9 cellular contexts compared by ENCODE assay signal in genomic region chr1:151056574-151056973, GRCh38. TPM values are rescaled to one million over a fixed set of nuclear protein-coding genes. Genes with fewer than 3 reads are reported as not detected.
DNase-seq lines count a peak whose midpoint lies in the region; ATAC-seq, FAIRE-seq and TF ChIP-seq lines count a peak whose summit lies in the region.
"Had no signal": no experiment of that assay in that cellular context is flagged by ENCODE, and none has a peak within 500 bp of the region (broad histone marks: within the 10 kb centered on the region; RNA-seq: fewer than 3 reads in every experiment).

No MANE protein-coding gene starts in this region.

- no peak overlapping the region for H2AK5ac ChIP-seq in H9 (ENCODE audit: insufficient read length, low read length)

- H3K4me1 Mint-ChIP-seq in H9: peaks cover 32 to 36% of the 10 kb centered on the region in 2 experiments
- peaks cover 57% of the 10 kb centered on the region for H3K4me1 Mint-ChIP-seq in activated CD8-positive, alpha-beta T cell treated with anti-CD3 and anti-CD28 coated beads for 36 hours (ENCODE audit: low read depth)
- H3K4me1 Mint-ChIP-seq in stimulated activated memory B cell treated with anti-CD40 and anti-IgM and Interleukin-4, amounts not matched to agents 10 μg/mL and 1 μg/mL and 100 μg/mL, for 72 hours: peaks cover 66% of the 10 kb centered on the region

- no peak overlapping the region for H3K18ac ChIP-seq in H9 (ENCODE audit: insufficient read length, low read depth, low read length)

- H2AFZ ChIP-seq in H9 (ENCODE audit: low read length) (no peak overlapping the region), keratinocyte (ENCODE audit: control insufficient read depth, low read length) (no peak overlapping the region)

- POLR2A ChIA-PET in activated CD8-positive, alpha-beta T cell treated with anti-CD3 and anti-CD28 coated beads for 36 hours (lab: Charles Lee): interaction anchor here (0.8 to 5.5 kb wide), 4 partner anchors 8 to 41 kb away, joined by 3 to 40 read pairs (median 13); partner anchors contain the start of genes C1orf56 and GABPB2

- peaks cover 40 to 56% of the 10 kb centered on the region in 2 experiments for H3K36me3 ChIP-seq in keratinocyte (ENCODE audit: control insufficient read depth in 2 of 2, extremely low read depth in 1 of 2, insufficient read depth in 2 of 2, low read length in 2 of 2)

- peak overlapping the region in 2 of 3 experiments; percentile 2 to 23; a peak in 1 of 7 replicates for H3K27ac Mint-ChIP-seq in H9
- peak overlapping the region; percentile 95 for H3K27ac Mint-ChIP-seq in activated CD8-positive, alpha-beta T cell treated with anti-CD3 and anti-CD28 coated beads for 36 hours
- peak overlapping the region; percentile 90 for H3K27ac Mint-ChIP-seq in stimulated activated memory B cell treated with anti-CD40 and anti-IgM and Interleukin-4, amounts not matched to agents 10 μg/mL and 1 μg/mL and 100 μg/mL, for 72 hours

- no peaks in the 10 kb centered on the region for H3K27me3 Mint-ChIP-seq in H9 (ENCODE audit: low read depth)
- H3K27me3 Mint-ChIP-seq in activated CD8-positive, alpha-beta T cell treated with anti-CD3 and anti-CD28 coated beads for 36 hours: no peaks in the 10 kb centered on the region
- H3K27me3 Mint-ChIP-seq in stimulated activated memory B cell treated with anti-CD40 and anti-IgM and Interleukin-4, amounts not matched to agents 10 μg/mL and 1 μg/mL and 100 μg/mL, for 72 hours: no peaks in the 10 kb centered on the region

- no peak overlapping the region for H4K5ac ChIP-seq in H9 (ENCODE audit: insufficient read length, low read depth, low read length)

- H3K4me3 ChIP-seq in keratinocyte (ENCODE audit: control insufficient read depth in 2 of 3, extremely low read depth in 1 of 3, insufficient read depth in 2 of 3, low read depth in 1 of 3, low read length in 3 of 3): peak overlapping the region in 2 of 3 experiments; percentile 26 to 47
- H3K4me3 ChIP-seq: lung had no signal

- H2BK120ac ChIP-seq in H9 (ENCODE audit: low read depth, low read length, poor library complexity, severe bottlenecking): no peak overlapping the region

- H4K8ac ChIP-seq in H9 (replicated peaks; ENCODE audit: insufficient read length, low read depth, low read length): no peak overlapping the region

- H3K4me2 ChIP-seq in H9 (ENCODE audit: insufficient read depth, insufficient read length, low read length) (no peak overlapping the region), keratinocyte (ENCODE audit: control insufficient read depth, extremely low read depth, insufficient read depth, low read depth, low read length) (peak overlapping the region; percentile 77)

- FAIRE-seq in keratinocyte (lab: Jason Lieb, UNC): no peak

- H3K9me3 ChIP-seq in H9 (ENCODE audit: control insufficient read depth, low read depth, low read length) (no peaks in the 10 kb centered on the region), keratinocyte (ENCODE audit: control insufficient read depth, low read depth, low read length) (no peaks in the 10 kb centered on the region)

- dilution Hi-C loops in keratinocyte (cut with MboI; ENCODE audit: extremely low pct_ligation_motif_present, low sequenced_read_pairs): no loop called here

- H3K9me1 ChIP-seq in keratinocyte (ENCODE audit: control insufficient read depth, extremely low read depth, insufficient read depth, low read length): peaks cover 17% of the 10 kb centered on the region

- peaks cover 23 to 65% (median 58%) of the 10 kb centered on the region in 3 experiments for H3K36me3 Mint-ChIP-seq in H9 (ENCODE audit: insufficient read depth in 1 of 3, low read depth in 3 of 3)
- H3K36me3 Mint-ChIP-seq in activated CD8-positive, alpha-beta T cell treated with anti-CD3 and anti-CD28 coated beads for 36 hours (ENCODE audit: low read depth): peaks cover 69% of the 10 kb centered on the region
- peaks cover 70% of the 10 kb centered on the region for H3K36me3 Mint-ChIP-seq in stimulated activated memory B cell treated with anti-CD40 and anti-IgM and Interleukin-4, amounts not matched to agents 10 μg/mL and 1 μg/mL and 100 μg/mL, for 72 hours

- H3K4me1 ChIP-seq in H9 (ENCODE audit: insufficient read depth, low read length) (peaks cover 7% of the 10 kb centered on the region; the same call in 1 of the 2 replicates), keratinocyte (ENCODE audit: control insufficient read depth, extremely low read depth, insufficient read depth, low read length) (peaks cover 55% of the 10 kb centered on the region)

- no CpG with 5 or more reads among the region's 3 CpGs for WGBS in H9 (ENCODE audit: extremely low coverage, insufficient read length, low lambda C conversion rate)

- H3K9ac ChIP-seq in H9 (ENCODE audit: extremely low read depth, insufficient read length, low read length): no peak overlapping the region
- H3K9ac ChIP-seq in keratinocyte (ENCODE audit: control insufficient read depth, extremely low read depth, insufficient read depth, low read length): peak overlapping the region; percentile 22

- no peak overlapping the region for H3K56ac ChIP-seq in H9 (ENCODE audit: insufficient read length, low read depth, low read length)

- ATAC-seq in activated CD8-positive, alpha-beta T cell treated with anti-CD3 and anti-CD28 coated beads for 36 hours: no peak
- no peak for ATAC-seq in stimulated activated memory B cell treated with anti-CD40 and anti-IgM and Interleukin-4, amounts not matched to agents 10 μg/mL and 1 μg/mL and 100 μg/mL, for 72 hours
- ATAC-seq in GM19328 (IDR thresholded peaks at IDR 0.05; ENCODE audit: unreplicated experiment): no peak

- H2BK15ac ChIP-seq in H9 (ENCODE audit: low read depth, low read length): no peak overlapping the region

- no peak overlapping the region for H3K14ac ChIP-seq in H9 (ENCODE audit: insufficient read depth, low read length)

- H2BK5ac ChIP-seq in H9 (ENCODE audit: insufficient read length, low read length): no peak overlapping the region

- H3K23me2 ChIP-seq in H9 (ENCODE audit: insufficient read length, low read depth, low read length, poor library complexity, severe bottlenecking): peaks cover 22% of the 10 kb centered on the region

- no peak overlapping the region for H2BK12ac ChIP-seq in H9 (ENCODE audit: insufficient read length, low read depth, low read length)

- peaks cover 19% of the 10 kb centered on the region; the same call in 1 of the 2 replicates for H3K79me2 ChIP-seq in H9 (ENCODE audit: insufficient read depth, low read length)
- H3K79me2 ChIP-seq in keratinocyte (ENCODE audit: control insufficient read depth, insufficient read depth, low read length): peaks cover 61% of the 10 kb centered on the region

- H3K4ac ChIP-seq in H9 (ENCODE audit: low read depth, low read length): no peak overlapping the region

- no peak overlapping the region for H3K23ac ChIP-seq in H9 (ENCODE audit: insufficient read length, low read depth, low read length)

- TF ChIP-seq CTCF in H9 (conservative IDR thresholded peaks at IDR 0.05): no peak
- TF ChIP-seq CTCF in activated CD8-positive, alpha-beta T cell treated with anti-CD3 and anti-CD28 coated beads for 36 hours (IDR thresholded peaks at IDR 0.05): no peak
- no peak for TF ChIP-seq CTCF in keratinocyte (optimal IDR thresholded peaks at IDR 0.05 in 1 of 3, IDR thresholded peaks at IDR 0.05 in 1 of 3, conservative IDR thresholded peaks at IDR 0.05 in 1 of 3; ENCODE audit: extremely low read depth in 1 of 3, insufficient read depth in 2 of 3, low read length in 3 of 3)

- peak overlapping the region in 1 of 2 experiments; percentile 98; a peak in 3 of 5 replicates for H3K4me3 Mint-ChIP-seq in H9
- peak overlapping the region; percentile 96 for H3K4me3 Mint-ChIP-seq in activated CD8-positive, alpha-beta T cell treated with anti-CD3 and anti-CD28 coated beads for 36 hours
- peak overlapping the region; percentile 86 for H3K4me3 Mint-ChIP-seq in stimulated activated memory B cell treated with anti-CD40 and anti-IgM and Interleukin-4, amounts not matched to agents 10 μg/mL and 1 μg/mL and 100 μg/mL, for 72 hours

- no peak overlapping the region for H2BK20ac ChIP-seq in H9 (ENCODE audit: low read depth, low read length, poor library complexity, severe bottlenecking)

- H4K20me1 ChIP-seq in H9 (ENCODE audit: control insufficient read depth, insufficient read depth, insufficient read length) (no peaks in the 10 kb centered on the region), keratinocyte (ENCODE audit: control insufficient read depth, extremely low read depth, insufficient read depth, low read length) (peaks cover 25% of the 10 kb centered on the region)

- no peaks in the 10 kb centered on the region for H3K9me3 Mint-ChIP-seq in H9
- no peaks in the 10 kb centered on the region for H3K9me3 Mint-ChIP-seq in activated CD8-positive, alpha-beta T cell treated with anti-CD3 and anti-CD28 coated beads for 36 hours
- no peaks in the 10 kb centered on the region for H3K9me3 Mint-ChIP-seq in stimulated activated memory B cell treated with anti-CD40 and anti-IgM and Interleukin-4, amounts not matched to agents 10 μg/mL and 1 μg/mL and 100 μg/mL, for 72 hours

- no peak overlapping the region for H4K91ac ChIP-seq in H9 (ENCODE audit: insufficient read length, low read depth, low read length)

- no peak overlapping the region for H3T11ph ChIP-seq in H9 (ENCODE audit: low read length)

- H3K79me1 ChIP-seq in H9 (ENCODE audit: insufficient read depth, low read depth, low read length, poor library complexity, severe bottlenecking): peaks cover 12% of the 10 kb centered on the region

- H3K27me3 ChIP-seq in H9 (ENCODE audit: insufficient read depth, low read length): no peaks in the 10 kb centered on the region
- no peaks in the 10 kb centered on the region for H3K27me3 ChIP-seq in keratinocyte (ENCODE audit: control insufficient read depth, extremely low read depth, insufficient read depth, low read length)

- intact Hi-C loops in activated CD8-positive, alpha-beta T cell treated with anti-CD3 and anti-CD28 coated beads for 36 hours (cut with micrococcal nuclease): loop anchor here (5.0 kb wide), 1 partner anchor 34 kb away; no protein-coding TSS in a partner anchor

- no peak overlapping the region for H3K27ac ChIP-seq in H9 (ENCODE audit: insufficient read length, low read depth, low read length)
- H3K27ac ChIP-seq in keratinocyte (ENCODE audit: control insufficient read depth, insufficient read depth, low read length): peak overlapping the region; percentile 44

- DNase-seq in H9 (no peak), keratinocyte (ENCODE audit: low read depth, low spot score) (no peak), glomerular visceral epithelial cell (ENCODE audit: extremely low spot score) (no peak), NCI-H1694 (lab: John Stamatoyannopoulos, UW) (no peak), NCI-H187 (lab: John Stamatoyannopoulos, UW) (no peak)
- no peak for DNase-seq in activated CD8-positive, alpha-beta T cell treated with anti-CD3 and anti-CD28 coated beads for 36 hours

- CTCF ChIA-PET in activated CD8-positive, alpha-beta T cell treated with anti-CD3 and anti-CD28 coated beads for 36 hours (lab: Charles Lee): interaction anchor here (0.6 to 6.5 kb wide), 5 partner anchors 9 to 101 kb away, joined by 3 to 40 read pairs (median 4); partner anchors contain the start of genes C1orf56 and GABPB2

RNA-seq across cellular contexts. Expression of gene CDC42SE1, which starts 2.8 kb away (rescaled TPM):
- total RNA-seq in H9 (2021): 83.9 and 87.3 TPM in 2 replicates
- 10 to 100 TPM; 86.5 to 92.8 TPM for total RNA-seq in activated CD8-positive, alpha-beta T cell treated with anti-CD3 and anti-CD28 coated beads for 36 hours
- 127 to 151 TPM (median 138 TPM) in 3 replicates for polyA plus RNA-seq in keratinocyte
- polyA plus RNA-seq in keratinocyte (2011; ENCODE audit: low read depth): 46.3 TPM
- polyA plus RNA-seq in keratinocyte (2011; cell fraction: cytosol; rRNA removed): 85.3 and 114 TPM in 2 replicates
- 210 and 233 TPM in 2 replicates for polyA plus RNA-seq in keratinocyte (2011; cell fraction: nucleus; rRNA removed)
- 95.9 and 137 TPM in 2 replicates for polyA plus RNA-seq in keratinocyte (2012; ENCODE audit: low replicate concordance)
- 80.7 to 144 TPM (median 119 TPM) in 3 replicates for polyA minus RNA-seq in keratinocyte
- polyA minus RNA-seq in keratinocyte (2011; cell fraction: cytosol; rRNA and poly(A)+ RNA removed): 98.6 TPM
- 51.4 and 81.9 TPM in 2 replicates for polyA minus RNA-seq in keratinocyte (2011; cell fraction: nucleus; rRNA and poly(A)+ RNA removed)

RNA-seq across cellular contexts. Expression of gene MLLT11, which starts 3.6 kb away (rescaled TPM):
- total RNA-seq in H9 (2021): 13.0 and 13.2 TPM in 2 replicates
- total RNA-seq in activated CD8-positive, alpha-beta T cell treated with anti-CD3 and anti-CD28 coated beads for 36 hours: 1 to 10 TPM; 4.2 to 4.8 TPM
- polyA plus RNA-seq in keratinocyte: 8.8 to 16.4 TPM (median 10.8 TPM) in 3 replicates
- polyA plus RNA-seq in keratinocyte (2011; ENCODE audit: low read depth): 2.5 TPM
- 13.3 and 18.1 TPM in 2 replicates for polyA plus RNA-seq in keratinocyte (2011; cell fraction: cytosol; rRNA removed)
- polyA plus RNA-seq in keratinocyte (2011; cell fraction: nucleus; rRNA removed): 9.2 and 11.2 TPM in 2 replicates
- polyA plus RNA-seq in keratinocyte (2012; ENCODE audit: low replicate concordance): 6.4 and 7.7 TPM in 2 replicates
- 3.6 to 7.1 TPM (median 4.4 TPM) in 3 replicates for polyA minus RNA-seq in keratinocyte
- 5.2 TPM for polyA minus RNA-seq in keratinocyte (2011; cell fraction: cytosol; rRNA and poly(A)+ RNA removed)
- 1.7 and 3.3 TPM in 2 replicates for polyA minus RNA-seq in keratinocyte (2011; cell fraction: nucleus; rRNA and poly(A)+ RNA removed)

RNA-seq across cellular contexts. Expression of gene C1orf56, which starts 9.0 kb away (rescaled TPM):
- 3.6 and 4.8 TPM in 2 replicates for total RNA-seq in H9 (2021)
- 1 to 10 TPM; 1.4 to 1.9 TPM for total RNA-seq in activated CD8-positive, alpha-beta T cell treated with anti-CD3 and anti-CD28 coated beads for 36 hours
- polyA plus RNA-seq in keratinocyte: 0.26 to 0.40 TPM (median 0.39 TPM) in 3 replicates
- polyA plus RNA-seq in keratinocyte (2011; ENCODE audit: low read depth): 0.54 TPM
- polyA plus RNA-seq in keratinocyte (2011; cell fraction: cytosol; rRNA removed): 0.27 and 0.64 TPM in 2 replicates
- 0.47 and 0.71 TPM in 2 replicates for polyA plus RNA-seq in keratinocyte (2011; cell fraction: nucleus; rRNA removed)
- polyA plus RNA-seq in keratinocyte (2012; ENCODE audit: low replicate concordance): 1.2 and 3.7 TPM in 2 replicates
- polyA minus RNA-seq in keratinocyte: 0.26 to 2.3 TPM in 2 of 3 replicates, not detected in the other
- polyA minus RNA-seq in keratinocyte (2011; cell fraction: cytosol; rRNA and poly(A)+ RNA removed): not detected
- 0.21 and 0.78 TPM in 2 replicates for polyA minus RNA-seq in keratinocyte (2011; cell fraction: nucleus; rRNA and poly(A)+ RNA removed)

RNA-seq across cellular contexts. Expression of gene GABPB2, which starts 14.0 kb away (rescaled TPM):
- 3.8 and 4.1 TPM in 2 replicates for total RNA-seq in H9 (2021)
- total RNA-seq in activated CD8-positive, alpha-beta T cell treated with anti-CD3 and anti-CD28 coated beads for 36 hours: 10 to 100 TPM; 17.5 to 19.3 TPM
- 11.5 to 13.3 TPM (median 11.8 TPM) in 3 replicates for polyA plus RNA-seq in keratinocyte
- polyA plus RNA-seq in keratinocyte (2011; ENCODE audit: low read depth): 8.4 TPM
- polyA plus RNA-seq in keratinocyte (2011; cell fraction: cytosol; rRNA removed): 9.1 and 11.2 TPM in 2 replicates
- polyA plus RNA-seq in keratinocyte (2011; cell fraction: nucleus; rRNA removed): 15.5 and 16.1 TPM in 2 replicates
- 5.4 and 5.9 TPM in 2 replicates for polyA plus RNA-seq in keratinocyte (2012; ENCODE audit: low replicate concordance)
- polyA minus RNA-seq in keratinocyte: 7.2 to 18.1 TPM (median 14.8 TPM) in 3 replicates
- polyA minus RNA-seq in keratinocyte (2011; cell fraction: cytosol; rRNA and poly(A)+ RNA removed): 8.1 TPM
- 4.0 and 7.9 TPM in 2 replicates for polyA minus RNA-seq in keratinocyte (2011; cell fraction: nucleus; rRNA and poly(A)+ RNA removed)

RNA-seq across cellular contexts. Expression of gene BNIPL, which starts 20.2 kb away (rescaled TPM):
- 1.2 and 1.5 TPM in 2 replicates for total RNA-seq in H9 (2021)
- total RNA-seq in activated CD8-positive, alpha-beta T cell treated with anti-CD3 and anti-CD28 coated beads for 36 hours: 1 to 10 TPM in 1 of 2 experiments, under 1 TPM in 1; 0.54 to 1.4 TPM
- 4.6 to 25.8 TPM (median 9.8 TPM) in 3 replicates for polyA plus RNA-seq in keratinocyte
- 103 TPM for polyA plus RNA-seq in keratinocyte (2011; ENCODE audit: low read depth)
- polyA plus RNA-seq in keratinocyte (2011; cell fraction: cytosol; rRNA removed): 6.3 and 8.0 TPM in 2 replicates
- 40.6 and 43.8 TPM in 2 replicates for polyA plus RNA-seq in keratinocyte (2011; cell fraction: nucleus; rRNA removed)
- 2.4 and 66.3 TPM in 2 replicates for polyA plus RNA-seq in keratinocyte (2012; ENCODE audit: low replicate concordance)
- 2.5 to 16.6 TPM (median 6.5 TPM) in 3 replicates for polyA minus RNA-seq in keratinocyte
- polyA minus RNA-seq in keratinocyte (2011; cell fraction: cytosol; rRNA and poly(A)+ RNA removed): 5.0 TPM
- 7.5 and 9.9 TPM in 2 replicates for polyA minus RNA-seq in keratinocyte (2011; cell fraction: nucleus; rRNA and poly(A)+ RNA removed)

Comparison
In these comparisons a context has a peak if more than half of its experiments do, and no peak if none do; other contexts are left out.
1. H3K27ac Mint-ChIP-seq: peak in every context shown above with its lines; median percentile 95 in activated CD8-positive, alpha-beta T cell treated with anti-CD3 and anti-CD28 coated beads for 36 hours; 90 in stimulated activated memory B cell treated with anti-CD40 and anti-IgM and Interleukin-4, amounts not matched to agents 10 μg/mL and 1 μg/mL and 100 μg/mL, for 72 hours; 12 in H9.